In the genomic region with DNA sequence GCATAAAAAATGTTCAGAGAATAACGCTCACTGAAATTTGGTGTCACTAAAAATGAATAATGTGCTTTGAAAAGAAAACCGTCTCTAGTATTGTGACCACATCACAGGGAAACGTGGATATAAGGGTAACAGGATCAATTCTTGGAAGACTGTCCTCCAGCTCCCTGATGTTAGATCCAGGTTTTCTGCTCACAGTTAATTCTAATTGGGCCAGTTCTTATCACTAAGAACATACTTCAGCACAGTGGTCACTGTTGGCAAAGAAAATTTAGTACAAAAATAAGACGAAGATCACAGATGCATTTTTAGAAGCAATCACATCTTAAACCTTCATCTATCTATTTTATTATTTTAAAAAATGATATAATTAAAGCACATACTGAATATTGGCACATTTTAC, we compare ENCODE assay signal across 20 cellular contexts.
"Had no signal": no experiment of that assay in that cellular context is flagged by ENCODE, and none has a peak within 500 bp of the region (broad histone marks: within the 10 kb centered on the region; RNA-seq: fewer than 3 reads in every experiment).

No MANE protein-coding gene starts in this region.

- H3K9me3 Mint-ChIP-seq: activated T-cell treated with anti-CD3 and anti-CD28 coated beads, Interleukin-2, amount 50 U/mL, for 4 hours; T-helper 1 cell treated with Interleukin-12 subunit alpha and Interleukin-12 subunit beta and Interleukin-4 antibody, amounts not matched to agents 30 μg/mL and 1 μg/mL, for 36 hours had no signal

- H3K4me1 ChIP-seq: colonic mucosa, foreskin keratinocyte, transverse colon had no signal

- H3K27ac ChIP-seq: colonic mucosa, foreskin keratinocyte, skin epidermis, transverse colon had no signal

- H3K27ac Mint-ChIP-seq: activated CD4-positive, alpha-beta memory T cell treated with anti-CD3 and anti-CD28 coated beads for 36 hours; activated CD4-positive, alpha-beta T cell treated with anti-CD3 and anti-CD28 coated beads for 36 hours; activated naive CD8-positive, alpha-beta T cell; naive thymus-derived CD4-positive, alpha-beta T cell; stimulated activated naive B cell treated with anti-CD40 and anti-IgM and Interleukin-4, amounts not matched to agents 10 μg/mL and 1 μg/mL and 100 μg/mL, for 72 hours; T-helper 1 cell treated with Interleukin-12 subunit alpha and Interleukin-12 subunit beta and Interleukin-4 antibody, amounts not matched to agents 30 μg/mL and 1 μg/mL, for 36 hours had no signal

- ATAC-seq: activated CD4-positive, alpha-beta T cell treated with anti-CD3 and anti-CD28 coated beads for 36 hours; activated T-cell treated with anti-CD3 and anti-CD28 coated beads, Interleukin-2, amount 50 U/mL, for 4 hours; esophagus mucosa; foreskin keratinocyte; left colon; mucosa of descending colon; naive thymus-derived CD4-positive, alpha-beta T cell; stimulated activated naive B cell treated with anti-CD40 and anti-IgM and Interleukin-4, amounts not matched to agents 10 μg/mL and 1 μg/mL and 100 μg/mL, for 72 hours had no signal

- H3K36me3 ChIP-seq: colonic mucosa, transverse colon had no signal

- H3K4me1 Mint-ChIP-seq: activated CD4-positive, alpha-beta T cell treated with anti-CD3 and anti-CD28 coated beads for 36 hours had no signal

- H3K27me3 ChIP-seq: colonic mucosa, foreskin keratinocyte, transverse colon had no signal

- H3K4me3 Mint-ChIP-seq: activated CD4-positive, alpha-beta memory T cell treated with anti-CD3 and anti-CD28 coated beads for 36 hours; activated CD4-positive, alpha-beta T cell treated with anti-CD3 and anti-CD28 coated beads for 36 hours; activated naive CD8-positive, alpha-beta T cell; activated T-cell treated with anti-CD3 and anti-CD28 coated beads, Interleukin-2, amount 50 U/mL, for 4 hours; naive thymus-derived CD4-positive, alpha-beta T cell; stimulated activated naive B cell treated with anti-CD40 and anti-IgM and Interleukin-4, amounts not matched to agents 10 μg/mL and 1 μg/mL and 100 μg/mL, for 72 hours; T-helper 1 cell treated with Interleukin-12 subunit alpha and Interleukin-12 subunit beta and Interleukin-4 antibody, amounts not matched to agents 30 μg/mL and 1 μg/mL, for 36 hours had no signal

- H3K27me3 Mint-ChIP-seq: activated CD4-positive, alpha-beta memory T cell treated with anti-CD3 and anti-CD28 coated beads for 36 hours; activated CD4-positive, alpha-beta T cell treated with anti-CD3 and anti-CD28 coated beads for 36 hours; activated naive CD8-positive, alpha-beta T cell; naive thymus-derived CD4-positive, alpha-beta T cell; stimulated activated naive B cell treated with anti-CD40 and anti-IgM and Interleukin-4, amounts not matched to agents 10 μg/mL and 1 μg/mL and 100 μg/mL, for 72 hours had no signal

- H3K9me3 ChIP-seq: colonic mucosa, mucosa of descending colon, transverse colon had no signal

- H3K4me3 ChIP-seq: colonic mucosa, mucosa of descending colon, skin epidermis, transverse colon had no signal

- DNase-seq: activated CD4-positive, alpha-beta memory T cell treated with anti-CD3 and anti-CD28 coated beads for 36 hours; activated CD4-positive, alpha-beta T cell treated with anti-CD3 and anti-CD28 coated beads for 36 hours; activated effector memory CD4-positive, alpha-beta T cell treated with anti-CD3 and anti-CD28 coated beads, Interleukin-2, amount 50 U/mL, for 16 hours; activated T-cell treated with anti-CD3 and anti-CD28 coated beads, Interleukin-2, amount 50 U/mL, for 4 hours; caudate nucleus; colonic mucosa; foreskin keratinocyte; left colon; mammary epithelial cell; mucosa of descending colon; naive thymus-derived CD4-positive, alpha-beta T cell; posterior cingulate gyrus; stimulated activated CD4-positive, alpha-beta T cell treated with anti-CD3 and anti-CD28 coated beads, Interleukin-15, amount 100 ng/mL, for 24 hours; stimulated activated CD4-positive, alpha-beta T cell treated with anti-CD3 and anti-CD28 coated beads, Interleukin-4, amount 100 ng/mL, for 1 hour; stimulated activated naive B cell treated with anti-CD40 and anti-IgM and Interleukin-4, amounts not matched to agents 10 μg/mL and 1 μg/mL and 100 μg/mL, for 72 hours; transverse colon had no signal
